ENCODE assay signal across 8 cellular contexts in genomic region chr11:77188323-77188911, GRCh38.
DNase-seq lines count a peak whose midpoint lies in the region; ATAC-seq, FAIRE-seq and TF ChIP-seq lines count a peak whose summit lies in the region.

No MANE protein-coding gene starts in this region.

- no peaks in the 10 kb centered on the region for H3K27me3 ChIP-seq in Panc1 (ENCODE audit: control insufficient read depth, insufficient read depth, low read length)
- peaks cover 3% of the 10 kb centered on the region for H3K27me3 ChIP-seq in fibroblast of lung (ENCODE audit: control insufficient read depth, insufficient read depth, low read length)
- no peaks in the 10 kb centered on the region for H3K27me3 ChIP-seq in neural progenitor cell

- no peak overlapping the region for H3K4me3 Mint-ChIP-seq in activated T-cell treated with anti-CD3 and anti-CD28 coated beads, Interleukin-2, amount 50 U/mL, for 4 hours
- no peak overlapping the region for H3K4me3 Mint-ChIP-seq in neural progenitor cell

- H4K20me1 ChIP-seq in fibroblast of lung (ENCODE audit: control insufficient read depth, extremely low read depth, insufficient read depth, low read length) (no peaks in the 10 kb centered on the region), neural progenitor cell (ENCODE audit: low read depth) (no peaks in the 10 kb centered on the region)

- no TSS peak for BruUV-seq in Panc1 (replicated peaks; lab: Mats Ljungman, UMichigan)

- in situ Hi-C loops in Panc1 (cut with HindIII; ENCODE audit: low pct_unique_long_range_greater_than_20kb, low sequenced_read_pairs) = no loop called here

- H3K9me3 ChIP-seq in Panc1 (ENCODE audit: control insufficient read depth, insufficient read depth, low read depth, low read length) (no peaks in the 10 kb centered on the region), fibroblast of lung (ENCODE audit: control insufficient read depth, insufficient read depth, low read depth, low read length) (no peaks in the 10 kb centered on the region), neural progenitor cell (ENCODE audit: low read depth) (no peaks in the 10 kb centered on the region)

- POLR2A ChIA-PET in Panc1 (lab: Charles Lee) = no interaction called here

- H3K36me3 ChIP-seq in Panc1 (ENCODE audit: control insufficient read depth, insufficient read depth, low read length) (no peaks in the 10 kb centered on the region), fibroblast of lung (ENCODE audit: control insufficient read depth, insufficient read depth, low read length) (no peaks in the 10 kb centered on the region), neural progenitor cell (no peaks in the 10 kb centered on the region)

- no peaks in the 10 kb centered on the region for H3K4me1 ChIP-seq in Panc1 (ENCODE audit: control insufficient read depth, insufficient read depth, low read length)
- no peaks in the 10 kb centered on the region for H3K4me1 ChIP-seq in fibroblast of lung (ENCODE audit: control insufficient read depth, extremely low read depth, insufficient read depth, low read length)
- no peaks in the 10 kb centered on the region for H3K4me1 ChIP-seq in neural progenitor cell

- intact Hi-C loops in Panc1 (cut with micrococcal nuclease; ENCODE audit: unreplicated experiment) = loop anchor here (1.0 to 2.0 kb wide), 2 partner anchors 61 to 142 kb away; no protein-coding TSS in a partner anchor

- H3K27me3 Mint-ChIP-seq in activated T-cell treated with anti-CD3 and anti-CD28 coated beads, Interleukin-2, amount 50 U/mL, for 4 hours (ENCODE audit: low read depth) = no peaks in the 10 kb centered on the region
- no peaks in the 10 kb centered on the region for H3K27me3 Mint-ChIP-seq in neural progenitor cell (ENCODE audit: insufficient read depth, low read depth)

- H2AFZ ChIP-seq in fibroblast of lung (ENCODE audit: low read length) (no peak overlapping the region), neural progenitor cell (replicated peaks) (no peak overlapping the region)

- H3K4me3 ChIP-seq in Panc1 (ENCODE audit: low read depth in 2 of 2, low read length in 2 of 2) (no peak overlapping the region), fibroblast of lung (replicated peaks in 1 of 4; ENCODE audit: control extremely low read depth in 1 of 4, insufficient read depth in 1 of 4, low read depth in 3 of 4, low read length in 4 of 4) (no peak overlapping the region), neural progenitor cell (no peak overlapping the region)

- DNase-seq in KG1 (lab: John Stamatoyannopoulos, UW) (peak; percentile 73), Panc1 (ENCODE audit: low read depth, low spot score) (peak; percentile 65), fibroblast of lung (ENCODE audit: low read depth in 2 of 2) (peak; percentile 59 to 80), neural progenitor cell (ENCODE audit: low spot score) (peak; percentile 85), superior temporal gyrus (ENCODE audit: extremely low spot score) (peak; percentile 92)
- peak; percentile 49 for DNase-seq in activated T-cell treated with anti-CD3 and anti-CD28 coated beads, Interleukin-2, amount 50 U/mL, for 4 hours

- H3K79me2 ChIP-seq in fibroblast of lung (ENCODE audit: control insufficient read depth, insufficient read depth, low read length) (no peaks in the 10 kb centered on the region), neural progenitor cell (ENCODE audit: low read depth) (no peaks in the 10 kb centered on the region)

- CTCF ChIA-PET in Panc1 (lab: Charles Lee) = interaction anchor here (4.3 kb wide), 1 partner anchor 60 kb away, joined by 33 read pairs; the partner anchor contains the start of gene MYO7A

- H3K9ac ChIP-seq in fibroblast of lung (ENCODE audit: insufficient read depth, low read length) (no peak overlapping the region), neural progenitor cell (no peak overlapping the region)

- H3K36me3 Mint-ChIP-seq in activated T-cell treated with anti-CD3 and anti-CD28 coated beads, Interleukin-2, amount 50 U/mL, for 4 hours (ENCODE audit: insufficient read depth) = no peaks in the 10 kb centered on the region
- no peaks in the 10 kb centered on the region for H3K36me3 Mint-ChIP-seq in neural progenitor cell

- H3K4me1 Mint-ChIP-seq in activated T-cell treated with anti-CD3 and anti-CD28 coated beads, Interleukin-2, amount 50 U/mL, for 4 hours (ENCODE audit: low read depth) = peaks cover 2% of the 10 kb centered on the region
- peaks cover 3% of the 10 kb centered on the region for H3K4me1 Mint-ChIP-seq in neural progenitor cell

- no peak overlapping the region for H3K27ac ChIP-seq in Panc1 (ENCODE audit: low read length)
- H3K27ac ChIP-seq in fibroblast of lung (ENCODE audit: insufficient read depth, low read length) = no peak overlapping the region
- H3K27ac ChIP-seq in neural progenitor cell = no peak overlapping the region

- FAIRE-seq in G401.6 (lab: Jason Lieb, UNC) = peak; percentile 92

- no peaks in the 10 kb centered on the region for H3F3A ChIP-seq in neural progenitor cell (ENCODE audit: low read depth)

- ATAC-seq in Panc1 = peak; percentile 82
- ATAC-seq in activated T-cell treated with anti-CD3 and anti-CD28 coated beads, Interleukin-2, amount 50 U/mL, for 4 hours = peak; percentile 44 to 62
- no peak for ATAC-seq in GM19455 (IDR thresholded peaks at IDR 0.05; ENCODE audit: unreplicated experiment)

- peak overlapping the region; percentile 75 for H3K27ac Mint-ChIP-seq in neural progenitor cell

- H3K9me3 Mint-ChIP-seq in activated T-cell treated with anti-CD3 and anti-CD28 coated beads, Interleukin-2, amount 50 U/mL, for 4 hours = no peaks in the 10 kb centered on the region
- no peaks in the 10 kb centered on the region for H3K9me3 Mint-ChIP-seq in neural progenitor cell

- H3K4me2 ChIP-seq in fibroblast of lung (ENCODE audit: extremely low read depth, insufficient read depth, low read length) (no peak overlapping the region), neural progenitor cell (no peak overlapping the region)

- TF ChIP-seq CTCF in Panc1 (IDR thresholded peaks at IDR 0.05) (peak; percentile 98), fibroblast of lung (conservative IDR thresholded peaks at IDR 0.05 in 1 of 2, IDR thresholded peaks at IDR 0.05 in 1 of 2; ENCODE audit: low read depth in 1 of 2, low read length in 2 of 2) (peak; percentile 92 to 95), neural progenitor cell (IDR thresholded peaks at IDR 0.05) (peak; percentile 95)
